Comparison of ENCODE assay signal across 15 cellular contexts in the genomic region with DNA sequence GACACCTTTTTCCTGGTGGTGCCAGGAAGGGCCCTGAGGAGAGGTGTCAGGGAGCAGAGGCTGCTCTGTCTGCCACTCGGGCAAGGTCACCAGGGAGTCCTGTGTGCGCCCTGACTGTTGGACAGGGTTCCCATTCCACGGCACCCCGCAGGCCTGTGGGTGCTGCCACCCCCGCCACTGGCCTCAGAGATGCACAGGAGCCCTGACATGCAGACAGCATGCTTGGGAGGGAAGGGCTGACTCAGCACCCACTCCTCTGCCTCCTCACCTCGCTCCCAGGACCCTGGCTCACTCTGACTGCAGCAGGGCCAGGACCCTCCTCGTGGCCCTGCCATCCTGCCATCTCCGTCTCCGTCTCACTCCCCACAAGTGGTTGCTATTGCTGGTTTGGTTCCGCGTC. TPM values are rescaled to one million over a fixed set of nuclear protein-coding genes. Genes with fewer than 3 reads are reported as not detected.
DNase-seq lines count a peak whose midpoint lies in the region; ATAC-seq and TF ChIP-seq lines count a peak whose summit lies in the region.
"Had no signal": no experiment of that assay in that cellular context is flagged by ENCODE, and none has a peak within 500 bp of the region (broad histone marks: within the 10 kb centered on the region; RNA-seq: fewer than 3 reads in every experiment).

No MANE protein-coding gene starts in this region.

- H3K9me2 ChIP-seq in GM23338 (ENCODE audit: insufficient read depth) = no peaks in the 10 kb centered on the region

- no peaks in the 10 kb centered on the region for H3K9me3 Mint-ChIP-seq in activated naive CD4-positive, alpha-beta T cell treated with anti-CD3 and anti-CD28 coated beads, Interleukin-2, amount 50 U/mL, for 72 hours
- H3K9me3 Mint-ChIP-seq in activated T-helper 17 cell treated with anti-CD3 and anti-CD28 coated beads, Interleukin-2, amount 50 U/mL, for 72 hours = no peaks in the 10 kb centered on the region
- no peaks in the 10 kb centered on the region for H3K9me3 Mint-ChIP-seq in neural crest cell
- no peaks in the 10 kb centered on the region for H3K9me3 Mint-ChIP-seq in stimulated activated effector memory CD8-positive, alpha-beta T cell treated with anti-CD3 and anti-CD28 coated beads, Interleukin-12 subunit alpha, Interleukin-12 subunit beta, amount 100 ng/mL, for 72 hours
- H3K9me3 Mint-ChIP-seq in GM23338 = no peaks in the 10 kb centered on the region
- H3K9me3 Mint-ChIP-seq: CD4-positive, CD25-positive, alpha-beta regulatory T cell had no signal

- no peak overlapping the region for H3K4me2 ChIP-seq in GM23338
- H3K4me2 ChIP-seq: BLaER1 treated with 17β-estradiol and CSF1 and Interleukin-3, amounts not matched to agents 10 nM and 100 nM had no signal

- H3K36me3 ChIP-seq in GM23338 (ENCODE audit: insufficient read depth) = 0 out of 2 replicates have a peak, but pooled peaks cover 5% of the 10 kb centered on the region

- no peaks in the 10 kb centered on the region for H3K27me3 Mint-ChIP-seq in activated T-helper 17 cell treated with anti-CD3 and anti-CD28 coated beads, Interleukin-2, amount 50 U/mL, for 72 hours
- no peaks in the 10 kb centered on the region for H3K27me3 Mint-ChIP-seq in neural crest cell (ENCODE audit: low read depth)
- H3K27me3 Mint-ChIP-seq in GM23338 (ENCODE audit: insufficient read depth, low read depth, poor library complexity) = peaks cover 14% of the 10 kb centered on the region
- H3K27me3 Mint-ChIP-seq: CD4-positive, CD25-positive, alpha-beta regulatory T cell had no signal

- H3K27ac Mint-ChIP-seq in activated naive CD4-positive, alpha-beta T cell treated with anti-CD3 and anti-CD28 coated beads, Interleukin-2, amount 50 U/mL, for 72 hours = peak overlapping the region; percentile 23 to 73
- peak overlapping the region; percentile 48 for H3K27ac Mint-ChIP-seq in activated T-helper 17 cell treated with anti-CD3 and anti-CD28 coated beads, Interleukin-2, amount 50 U/mL, for 72 hours
- peak overlapping the region; percentile 75 for H3K27ac Mint-ChIP-seq in neural crest cell (ENCODE audit: unreplicated experiment)
- H3K27ac Mint-ChIP-seq in stimulated activated effector memory CD8-positive, alpha-beta T cell treated with anti-CD3 and anti-CD28 coated beads, Interleukin-12 subunit alpha, Interleukin-12 subunit beta, amount 100 ng/mL, for 72 hours = peak overlapping the region; percentile 79
- H3K27ac Mint-ChIP-seq in GM23338 = no peak overlapping the region
- H3K27ac Mint-ChIP-seq: CD4-positive, CD25-positive, alpha-beta regulatory T cell had no signal

- H3K27ac ChIP-seq in GM23338 (ENCODE audit: low read depth) = no peak overlapping the region
- H3K27ac ChIP-seq: BLaER1 treated with 17β-estradiol and CSF1 and Interleukin-3, amounts not matched to agents 10 nM and 100 nM had no signal

- no peak overlapping the region for H3K4me3 ChIP-seq in GM23338
- H3K4me3 ChIP-seq: BLaER1 treated with 17β-estradiol and CSF1 and Interleukin-3, amounts not matched to agents 10 nM and 100 nM had no signal

- H3K79me2 ChIP-seq in GM23338 (replicated peaks; ENCODE audit: insufficient read depth) = no peaks in the 10 kb centered on the region

- no peak overlapping the region for H2AFZ ChIP-seq in GM23338

- DNase-seq in activated naive CD4-positive, alpha-beta T cell treated with anti-CD3 and anti-CD28 coated beads, Interleukin-2, amount 50 U/mL, for 72 hours (ENCODE audit: low spot score in 2 of 2) = no peak
- no peak for DNase-seq in activated naive CD4-positive, alpha-beta T cell treated with anti-CD3 and anti-CD28 coated beads, Interleukin-2, amount 50 U/mL, for 16 hours
- DNase-seq in neural crest cell (ENCODE audit: low read depth, low spot score) = no peak
- DNase-seq in stimulated activated effector memory CD8-positive, alpha-beta T cell treated with anti-CD3 and anti-CD28 coated beads, Interleukin-12 subunit alpha, Interleukin-12 subunit beta, amount 100 ng/mL, for 72 hours (ENCODE audit: low spot score in 2 of 2) = no peak
- no peak for DNase-seq in GM23338 (ENCODE audit: low spot score)
- DNase-seq in inferior parietal cortex (ENCODE audit: extremely low spot score) = no peak
- DNase-seq: 8988T; ACHN; Calu3; CD4-positive, CD25-positive, alpha-beta regulatory T cell; DMS 273 treated with DMSO at 0.1 percent for 48 hours; KBM-7 had no signal

- TF ChIP-seq CTCF in neural crest cell (conservative IDR thresholded peaks at IDR 0.05) (no peak), GM23338 (conservative IDR thresholded peaks at IDR 0.05; ENCODE audit: low read depth in 2 of 2) (no peak)

- H4K20me1 ChIP-seq in GM23338 (replicated peaks; ENCODE audit: insufficient read depth) = no peaks in the 10 kb centered on the region

- H3K4me3 Mint-ChIP-seq in activated T-helper 17 cell treated with anti-CD3 and anti-CD28 coated beads, Interleukin-2, amount 50 U/mL, for 72 hours = no peak overlapping the region
- H3K4me3 Mint-ChIP-seq in neural crest cell (no peak overlapping the region), GM23338 (no peak overlapping the region)
- no peak overlapping the region for H3K4me3 Mint-ChIP-seq in stimulated activated effector memory CD8-positive, alpha-beta T cell treated with anti-CD3 and anti-CD28 coated beads, Interleukin-12 subunit alpha, Interleukin-12 subunit beta, amount 100 ng/mL, for 72 hours

- peaks cover 0 to 5% of the 10 kb centered on the region in 2 donors for H3K36me3 Mint-ChIP-seq in activated naive CD4-positive, alpha-beta T cell treated with anti-CD3 and anti-CD28 coated beads, Interleukin-2, amount 50 U/mL, for 72 hours
- H3K36me3 Mint-ChIP-seq in activated T-helper 17 cell treated with anti-CD3 and anti-CD28 coated beads, Interleukin-2, amount 50 U/mL, for 72 hours (ENCODE audit: low read depth) = peaks cover 72% of the 10 kb centered on the region
- H3K36me3 Mint-ChIP-seq in neural crest cell (ENCODE audit: low read depth) (peaks cover 13% of the 10 kb centered on the region), GM23338 (ENCODE audit: low read depth) (peaks cover 62% of the 10 kb centered on the region)
- H3K36me3 Mint-ChIP-seq in stimulated activated effector memory CD8-positive, alpha-beta T cell treated with anti-CD3 and anti-CD28 coated beads, Interleukin-12 subunit alpha, Interleukin-12 subunit beta, amount 100 ng/mL, for 72 hours = peaks cover 88% of the 10 kb centered on the region

- H3F3A ChIP-seq in GM23338 (replicated peaks; ENCODE audit: low read depth) = no peaks in the 10 kb centered on the region

- no peaks in the 10 kb centered on the region for H3K27me3 ChIP-seq in GM23338 (ENCODE audit: insufficient read depth)
- H3K27me3 ChIP-seq: BLaER1 treated with 17β-estradiol and CSF1 and Interleukin-3, amounts not matched to agents 10 nM and 100 nM had no signal

- H3K4me1 ChIP-seq in GM23338 (ENCODE audit: insufficient read depth) = no peaks in the 10 kb centered on the region
- H3K4me1 ChIP-seq: BLaER1 treated with 17β-estradiol and CSF1 and Interleukin-3, amounts not matched to agents 10 nM and 100 nM had no signal

- ATAC-seq in activated naive CD4-positive, alpha-beta T cell treated with anti-CD3 and anti-CD28 coated beads, Interleukin-2, amount 50 U/mL, for 72 hours = no peak
- no peak for ATAC-seq in activated T-helper 17 cell treated with anti-CD3 and anti-CD28 coated beads, Interleukin-2, amount 50 U/mL, for 72 hours (replicated peaks)
- ATAC-seq in stimulated activated effector memory CD8-positive, alpha-beta T cell treated with anti-CD3 and anti-CD28 coated beads, Interleukin-12 subunit alpha, Interleukin-12 subunit beta, amount 100 ng/mL, for 72 hours = no peak
- ATAC-seq in GM19455 (IDR thresholded peaks at IDR 0.05; ENCODE audit: unreplicated experiment) = no peak
- ATAC-seq in GM23338 = no peak

- H3K4me1 Mint-ChIP-seq in activated T-helper 17 cell treated with anti-CD3 and anti-CD28 coated beads, Interleukin-2, amount 50 U/mL, for 72 hours = no peaks in the 10 kb centered on the region
- H3K4me1 Mint-ChIP-seq in neural crest cell (no peaks in the 10 kb centered on the region), GM23338 (no peaks in the 10 kb centered on the region)
- H3K4me1 Mint-ChIP-seq in stimulated activated effector memory CD8-positive, alpha-beta T cell treated with anti-CD3 and anti-CD28 coated beads, Interleukin-12 subunit alpha, Interleukin-12 subunit beta, amount 100 ng/mL, for 72 hours = no peaks in the 10 kb centered on the region
- H3K4me1 Mint-ChIP-seq: CD4-positive, CD25-positive, alpha-beta regulatory T cell had no signal

TF ChIP-seq in GM23338, 12 proteins besides CTCF, POLR2A, EP300 and RAD21 (continues in another document):
- TF ChIP-seq ZNF114 (CRISPR knock-in tag; IDR thresholded peaks at IDR 0.05) = no peak

RNA-seq across cellular contexts. Expression of a gene that starts 25.3 kb away (rescaled TPM):
- total RNA-seq in activated naive CD4-positive, alpha-beta T cell treated with anti-CD3 and anti-CD28 coated beads, Interleukin-2, amount 50 U/mL, for 72 hours = 10 to 100 TPM; 36.0 to 62.2 TPM
- total RNA-seq in activated T-helper 17 cell treated with anti-CD3 and anti-CD28 coated beads, Interleukin-2, amount 50 U/mL, for 72 hours = 10 to 100 TPM; 58.8 to 67.9 TPM
- total RNA-seq in neural crest cell = 68.8 and 70.8 TPM in 2 replicates
- 36.0 and 62.2 TPM in 2 replicates for total RNA-seq in GM23338 (2014; rRNA removed; shearing (Covaris generic))
- polyA plus RNA-seq in GM23338 (2016; fragmentation: Nextera tagmentation; extraction: Ambion mirVana) = 18.9 and 20.5 TPM in 2 replicates

RNA-seq across cellular contexts. Expression of a gene that starts 25.7 kb away (rescaled TPM):
- 10 to 100 TPM; 55.1 to 55.4 TPM for total RNA-seq in activated naive CD4-positive, alpha-beta T cell treated with anti-CD3 and anti-CD28 coated beads, Interleukin-2, amount 50 U/mL, for 72 hours
- 10 to 100 TPM; 50.2 to 51.1 TPM for total RNA-seq in activated T-helper 17 cell treated with anti-CD3 and anti-CD28 coated beads, Interleukin-2, amount 50 U/mL, for 72 hours
- total RNA-seq in neural crest cell = 89.9 and 101 TPM in 2 replicates
- 31.0 and 38.6 TPM in 2 replicates for total RNA-seq in GM23338 (2014; rRNA removed; shearing (Covaris generic))
- 61.6 and 63.2 TPM in 2 replicates for polyA plus RNA-seq in GM23338 (2016; fragmentation: Nextera tagmentation; extraction: Ambion mirVana)

RNA-seq across cellular contexts. Expression of a gene that starts 59.5 kb away (rescaled TPM):
- 100 to 1,000 TPM; 122 to 134 TPM for total RNA-seq in activated naive CD4-positive, alpha-beta T cell treated with anti-CD3 and anti-CD28 coated beads, Interleukin-2, amount 50 U/mL, for 72 hours
- 100 to 1,000 TPM in 1 of 2 donors, 10 to 100 TPM in 1; 88.0 to 160 TPM for total RNA-seq in activated T-helper 17 cell treated with anti-CD3 and anti-CD28 coated beads, Interleukin-2, amount 50 U/mL, for 72 hours
- 150 and 158 TPM in 2 replicates for total RNA-seq in neural crest cell
- total RNA-seq in GM23338 (2014; rRNA removed; shearing (Covaris generic)) = 123 and 151 TPM in 2 replicates
- polyA plus RNA-seq in GM23338 (2016; fragmentation: Nextera tagmentation; extraction: Ambion mirVana) = 40.0 and 49.2 TPM in 2 replicates
